Comparison of ENCODE assay signal across 8 cellular contexts in genomic region chr13:33194820-33195692, GRCh38.
DNase-seq lines count a peak whose midpoint lies in the region; ATAC-seq and TF ChIP-seq lines count a peak whose summit lies in the region.

No MANE protein-coding gene starts in this region.

- peak; percentile 91 for DNase-seq in HCEC 1CT
- DNase-seq in NCI-H2227 (lab: John Stamatoyannopoulos, UW; ENCODE audit: unreplicated experiment): peak; percentile 67
- DNase-seq in fibroblast of the conjunctiva (ENCODE audit: low read depth): peak; percentile 74
- no peak for DNase-seq in thyroid gland
- no peak for DNase-seq in activated CD4-positive, alpha-beta memory T cell treated with anti-CD3 and anti-CD28 coated beads, Interleukin-2, amount 10 ng/mL, durations not matched to agents 7 days and 5 days
- DNase-seq in RWPE1 (ENCODE audit: low spot score): no peak
- DNase-seq in KBM-7: no peak

- H3K9me3 Mint-ChIP-seq in activated CD4-positive, alpha-beta memory T cell treated with anti-CD3 and anti-CD28 coated beads, Interleukin-2, amount 10 ng/mL, durations not matched to agents 7 days and 5 days: no peaks in the 10 kb centered on the region

- no peaks in the 10 kb centered on the region for H3K36me3 Mint-ChIP-seq in activated CD4-positive, alpha-beta memory T cell treated with anti-CD3 and anti-CD28 coated beads, Interleukin-2, amount 10 ng/mL, durations not matched to agents 7 days and 5 days (ENCODE audit: low read depth)

- H3K27me3 Mint-ChIP-seq in activated CD4-positive, alpha-beta memory T cell treated with anti-CD3 and anti-CD28 coated beads, Interleukin-2, amount 10 ng/mL, durations not matched to agents 7 days and 5 days: peaks cover 7% of the 10 kb centered on the region

- H3K4me3 Mint-ChIP-seq in activated CD4-positive, alpha-beta memory T cell treated with anti-CD3 and anti-CD28 coated beads, Interleukin-2, amount 10 ng/mL, durations not matched to agents 7 days and 5 days: no peak overlapping the region

- POLR2A ChIA-PET in activated CD4-positive, alpha-beta memory T cell treated with anti-CD3 and anti-CD28 coated beads, Interleukin-2, amount 10 ng/mL, durations not matched to agents 7 days and 5 days (lab: Charles Lee): no interaction called here
- POLR2A ChIA-PET in RWPE1 (lab: Yijun Ruan, JAX; ENCODE audit: low non-redundant PET): no interaction called here

- no peak overlapping the region for H3K4me3 ChIP-seq in thyroid gland (replicated peaks in 1 of 3)

- peaks cover 7% of the 10 kb centered on the region for H3K4me1 Mint-ChIP-seq in activated CD4-positive, alpha-beta memory T cell treated with anti-CD3 and anti-CD28 coated beads, Interleukin-2, amount 10 ng/mL, durations not matched to agents 7 days and 5 days

- ATAC-seq in GM18498 (IDR thresholded peaks at IDR 0.05; ENCODE audit: unreplicated experiment): peak; percentile 77

- TF ChIP-seq POLR2A in thyroid gland (IDR thresholded peaks at IDR 0.05): no peak

- H3K27ac Mint-ChIP-seq in activated CD4-positive, alpha-beta memory T cell treated with anti-CD3 and anti-CD28 coated beads, Interleukin-2, amount 10 ng/mL, durations not matched to agents 7 days and 5 days: no peak overlapping the region

- intact Hi-C loops in thyroid gland (cut with DNase I): no loop called here

- no peaks in the 10 kb centered on the region for H3K27me3 ChIP-seq in thyroid gland

- 70 to 76% methylated on average over 8 of the region's 8 CpGs for WGBS in thyroid gland, 2 donors

- H3K27ac ChIP-seq in thyroid gland (peak overlapping the region in 2 of 3 donors; percentile 17 to 45), RWPE1 (no peak overlapping the region)

- no peaks in the 10 kb centered on the region for H3K9me3 ChIP-seq in thyroid gland

- H3K4me1 ChIP-seq in thyroid gland: peaks cover 34 to 41% of the 10 kb centered on the region in 2 donors

- in situ Hi-C loops in KBM-7 (cut with MboI; ENCODE audit: low pct_unique_long_range_greater_than_20kb, low sequenced_read_pairs): no loop called here

- TF ChIP-seq CTCF in thyroid gland (IDR thresholded peaks at IDR 0.05) (no peak), RWPE1 (conservative IDR thresholded peaks at IDR 0.05; ENCODE audit: low read depth) (no peak)

- CTCF ChIA-PET in activated CD4-positive, alpha-beta memory T cell treated with anti-CD3 and anti-CD28 coated beads, Interleukin-2, amount 10 ng/mL, durations not matched to agents 7 days and 5 days (lab: Charles Lee): no interaction called here
- CTCF ChIA-PET in RWPE1 (lab: Yijun Ruan, JAX): interaction anchor here (0.6 kb wide), 2 partner anchors 68 to 774 kb away, joined by 3 to 4 read pairs; no protein-coding TSS in a partner anchor

- H3K36me3 ChIP-seq in thyroid gland: no peaks in the 10 kb centered on the region

Comparison
In these comparisons a context has a peak if more than half of its experiments do, and no peak if none do; other contexts are left out.
1. DNase-seq: peak in HCEC 1CT (single experiment), NCI-H2227 (single experiment) and fibroblast of the conjunctiva (single experiment); none in thyroid gland (0 of 2), activated CD4-positive, alpha-beta memory T cell treated with anti-CD3 and anti-CD28 coated beads, Interleukin-2, amount 10 ng/mL, durations not matched to agents 7 days and 5 days (single experiment), RWPE1 (single experiment) and KBM-7 (single experiment).